In genomic region chr7:77658928-77659327, GRCh38 we compare ENCODE assay signal across 15 cellular contexts. TPM values are rescaled to one million over a fixed set of nuclear protein-coding genes. Genes with fewer than 3 reads are reported as not detected.
DNase-seq lines count a peak whose midpoint lies in the region; ATAC-seq and TF ChIP-seq lines count a peak whose summit lies in the region.
"Had no signal": no experiment of that assay in that cellular context is flagged by ENCODE, and none has a peak within 500 bp of the region (broad histone marks: within the 10 kb centered on the region; RNA-seq: fewer than 3 reads in every experiment).

No MANE protein-coding gene starts in this region.

- no peak overlapping the region for H3K4me3 Mint-ChIP-seq in WTC11
- no peak overlapping the region for H3K4me3 Mint-ChIP-seq in activated CD8-positive, alpha-beta T cell treated with anti-CD3 and anti-CD28 coated beads for 36 hours
- H3K4me3 Mint-ChIP-seq: CD4-positive, alpha-beta memory T cell; GM23338; H9 had no signal

- H3K4me3 ChIP-seq in sigmoid colon = no peak overlapping the region
- H3K4me3 ChIP-seq in uterus = no peak overlapping the region
- H3K4me3 ChIP-seq: GM23338 had no signal

- H3K9me3 ChIP-seq in sigmoid colon (no peaks in the 10 kb centered on the region), uterus (no peaks in the 10 kb centered on the region)

- H3K36me3 ChIP-seq in sigmoid colon = peaks cover 0 to 16% (median 0%) of the 10 kb centered on the region in 4 donors
- no peaks in the 10 kb centered on the region for H3K36me3 ChIP-seq in uterus

- no peak for TF ChIP-seq CTCF in WTC11 (IDR thresholded peaks at IDR 0.05)
- TF ChIP-seq CTCF in sigmoid colon (IDR thresholded peaks at IDR 0.05) = no peak
- no peak for TF ChIP-seq CTCF in uterus (IDR thresholded peaks at IDR 0.05)
- TF ChIP-seq CTCF in activated CD8-positive, alpha-beta T cell treated with anti-CD3 and anti-CD28 coated beads for 36 hours (IDR thresholded peaks at IDR 0.05) = no peak

- H3K36me3 Mint-ChIP-seq in WTC11 = peaks cover 16% of the 10 kb centered on the region
- no peaks in the 10 kb centered on the region for H3K36me3 Mint-ChIP-seq in activated CD8-positive, alpha-beta T cell treated with anti-CD3 and anti-CD28 coated beads for 36 hours (ENCODE audit: low read depth)
- H3K36me3 Mint-ChIP-seq: CD4-positive, alpha-beta memory T cell had no signal

- H3K27ac ChIP-seq in sigmoid colon (no peak overlapping the region), uterus (no peak overlapping the region)

- CTCF ChIA-PET in WTC11 (lab: Charles Lee) = interaction anchor here (0.6 to 1.3 kb wide), 4 partner anchors 7 to 101 kb away, joined by 3 to 5 read pairs (median 4); no protein-coding TSS in a partner anchor
- CTCF ChIA-PET in activated CD8-positive, alpha-beta T cell treated with anti-CD3 and anti-CD28 coated beads for 36 hours (lab: Charles Lee) = interaction anchor here (0.8 to 14.1 kb wide), 24 partner anchors 8 to 382 kb away, joined by 3 to 176 read pairs (median 5); partner anchors contain the start of gene RSBN1L

- H3K27me3 Mint-ChIP-seq in WTC11 (ENCODE audit: low read depth) = no peaks in the 10 kb centered on the region
- H3K27me3 Mint-ChIP-seq in activated CD8-positive, alpha-beta T cell treated with anti-CD3 and anti-CD28 coated beads for 36 hours = no peaks in the 10 kb centered on the region
- H3K27me3 Mint-ChIP-seq: CD4-positive, alpha-beta memory T cell had no signal

- peaks cover 0 to 13% (median 4%) of the 10 kb centered on the region in 4 donors for H3K4me1 ChIP-seq in sigmoid colon
- H3K4me1 ChIP-seq in uterus = no peaks in the 10 kb centered on the region

- no peak for ATAC-seq in WTC11
- no peak for ATAC-seq in activated CD8-positive, alpha-beta T cell treated with anti-CD3 and anti-CD28 coated beads for 36 hours
- ATAC-seq: GM23338, HCT116 had no signal

- no peak for TF ChIP-seq EP300 in sigmoid colon (IDR thresholded peaks at IDR 0.05)

- DNase-seq in WTC11 (ENCODE audit: low spot score) (no peak), mesenteric fat pad (ENCODE audit: low spot score) (peak; percentile 78), sigmoid colon (peak; percentile 24), uterus (no peak), NCI-H526 (lab: John Stamatoyannopoulos, UW) (no peak)
- DNase-seq in activated CD8-positive, alpha-beta T cell treated with anti-CD3 and anti-CD28 coated beads for 36 hours = no peak
- DNase-seq: C1 segment of cervical spinal cord; Calu3; CD4-positive, alpha-beta memory T cell; COR-L47; DMS79 treated with DMSO at 0.1 percent for 48 hours; GF-D8; H9 had no signal

- intact Hi-C loops in sigmoid colon (cut with DNase I) = loop anchor here (5.0 to 10.0 kb wide), 2 partner anchors 38 to 356 kb away; partner anchors contain the start of gene RSBN1L
- intact Hi-C loops in uterus (cut with DNase I; ENCODE audit: low total_unique reads) = no loop called here
- intact Hi-C loops in activated CD8-positive, alpha-beta T cell treated with anti-CD3 and anti-CD28 coated beads for 36 hours (cut with micrococcal nuclease) = loop anchor here (10.0 kb wide), 1 partner anchor 376 kb away; no protein-coding TSS in a partner anchor

- no peaks in the 10 kb centered on the region for H3K4me1 Mint-ChIP-seq in WTC11
- no peaks in the 10 kb centered on the region for H3K4me1 Mint-ChIP-seq in activated CD8-positive, alpha-beta T cell treated with anti-CD3 and anti-CD28 coated beads for 36 hours (ENCODE audit: low read depth)
- H3K4me1 Mint-ChIP-seq: CD4-positive, alpha-beta memory T cell; GM23338; H9 had no signal

- POLR2A ChIA-PET in WTC11 (lab: Charles Lee) = interaction anchor here (0.7 kb wide), 1 partner anchor 36 kb away, joined by 3 read pairs; no protein-coding TSS in a partner anchor
- POLR2A ChIA-PET in activated CD8-positive, alpha-beta T cell treated with anti-CD3 and anti-CD28 coated beads for 36 hours (lab: Charles Lee) = no interaction called here

- H3K27ac Mint-ChIP-seq in WTC11 = 0 out of 2 replicates have a peak overlapping the region, but pooled peaks have one; percentile 49
- no peak overlapping the region for H3K27ac Mint-ChIP-seq in activated CD8-positive, alpha-beta T cell treated with anti-CD3 and anti-CD28 coated beads for 36 hours
- H3K27ac Mint-ChIP-seq: CD4-positive, alpha-beta memory T cell; GM23338; H9 had no signal

- H3K9me3 Mint-ChIP-seq in WTC11 = no peaks in the 10 kb centered on the region
- H3K9me3 Mint-ChIP-seq in activated CD8-positive, alpha-beta T cell treated with anti-CD3 and anti-CD28 coated beads for 36 hours = no peaks in the 10 kb centered on the region
- H3K9me3 Mint-ChIP-seq: CD4-positive, alpha-beta memory T cell; GM23338; H9 had no signal

- WGBS in sigmoid colon, 2 donors = 93 to 96% methylated on average over 5 of the region's 5 CpGs

- TF ChIP-seq POLR2A in sigmoid colon (IDR thresholded peaks at IDR 0.05) (no peak), uterus (IDR thresholded peaks at IDR 0.05) (no peak)

- no peaks in the 10 kb centered on the region for H3K27me3 ChIP-seq in sigmoid colon
- H3K27me3 ChIP-seq in uterus = no peaks in the 10 kb centered on the region

TF ChIP-seq in WTC11, 78 proteins besides CTCF, POLR2A, EP300 and RAD21 (continues in another document):
- TF ChIP-seq NR2C2 (CRISPR knock-in tag; IDR thresholded peaks at IDR 0.05) = no peak
- no peak for TF ChIP-seq IRF2 (CRISPR knock-in tag; IDR thresholded peaks at IDR 0.05; ENCODE audit: borderline replicate concordance, low read depth)
- no peak for TF ChIP-seq ZMAT4 (CRISPR knock-in tag; IDR thresholded peaks at IDR 0.05)
- no peak for TF ChIP-seq JUN (CRISPR knock-in tag; IDR thresholded peaks at IDR 0.05)
- no peak for TF ChIP-seq ZNF396 (CRISPR knock-in tag; IDR thresholded peaks at IDR 0.05; ENCODE audit: borderline replicate concordance)
- no peak for TF ChIP-seq TP53 (CRISPR knock-in tag; IDR thresholded peaks at IDR 0.05)
- no peak for TF ChIP-seq SMAD4 (CRISPR knock-in tag; IDR thresholded peaks at IDR 0.05)
- no peak for TF ChIP-seq GRHL2 (CRISPR knock-in tag; IDR thresholded peaks at IDR 0.05; ENCODE audit: insufficient replicate concordance, severe bottlenecking)
- TF ChIP-seq ZNF532 (CRISPR knock-in tag; IDR thresholded peaks at IDR 0.05; ENCODE audit: borderline replicate concordance) = no peak
- no peak for TF ChIP-seq MYBL2 (CRISPR knock-in tag; IDR thresholded peaks at IDR 0.05)
- TF ChIP-seq ZNF512 (CRISPR knock-in tag; IDR thresholded peaks at IDR 0.05; ENCODE audit: borderline replicate concordance) = no peak

RNA-seq across cellular contexts. Expression of gene RSBN1L, which starts 37.3 kb away (rescaled TPM):
- 14.6 to 17.0 TPM (median 16.8 TPM) in 3 replicates for total RNA-seq in WTC11 (2021)
- 8.9 TPM for total RNA-seq in mesenteric fat pad
- total RNA-seq in sigmoid colon = 10 to 100 TPM; 29.3 to 50.4 (median 40.7) TPM
- polyA plus RNA-seq in sigmoid colon = 10 to 100 TPM in 1 of 3 donors, 1 to 10 TPM in 2; 6.0 to 11.0 (median 7.9) TPM
- 10 to 100 TPM; 25.1 to 55.7 (median 42.5) TPM for total RNA-seq in uterus
- total RNA-seq in activated CD8-positive, alpha-beta T cell treated with anti-CD3 and anti-CD28 coated beads for 36 hours = 10 to 100 TPM; 16.5 to 21.9 TPM

Comparison
In these comparisons a context has a peak if more than half of its experiments do, and no peak if none do; other contexts are left out.
1. DNase-seq: peak in mesenteric fat pad (single experiment) and sigmoid colon (single experiment); none in WTC11 (single experiment), uterus (0 of 2), NCI-H526 (0 of 2) and activated CD8-positive, alpha-beta T cell treated with anti-CD3 and anti-CD28 coated beads for 36 hours (single experiment).